1 cellular context compared by ENCODE assay signal in genomic region chr1:167011560-167012191, GRCh38.
TF ChIP-seq lines count a peak whose summit lies in the region.

No MANE protein-coding gene starts in this region.

TF ChIP-seq in HepG2, 621 proteins besides CTCF, POLR2A, EP300 and RAD21:
- peak; percentile 83 for TF ChIP-seq CEBPB (IDR thresholded peaks at IDR 0.05; ENCODE audit: borderline replicate concordance, low read depth, low read length)
- TF ChIP-seq HDAC6 (IDR thresholded peaks at IDR 0.05; ENCODE audit: low read depth, low read length): no peak
- TF ChIP-seq ZNF687 (CRISPR knock-in tag; IDR thresholded peaks at IDR 0.05): no peak
